Comparison of ENCODE assay signal across 8 cellular contexts in genomic region chrX:53684415-53685192, GRCh38. TPM values are rescaled to one million over a fixed set of nuclear protein-coding genes. Genes with fewer than 3 reads are reported as not detected.
DNase-seq lines count a peak whose midpoint lies in the region; ATAC-seq and TF ChIP-seq lines count a peak whose summit lies in the region.

No MANE protein-coding gene starts in this region.

- WGBS in liver, result 5% methylated on average over 18 of the region's 18 CpGs

- intact Hi-C loops in upper lobe of right lung (cut with DNase I), result no loop called here

- peaks cover 32% of the 10 kb centered on the region for H3K36me3 Mint-ChIP-seq in activated naive CD8-positive, alpha-beta T cell treated with anti-CD3 and anti-CD28 coated beads, Interleukin-2, amount 50 U/mL, for 24 hours (ENCODE audit: low read depth)

- H3K27me3 ChIP-seq in liver (ENCODE audit: control insufficient read depth in 4 of 4, insufficient read depth in 4 of 4, low read length in 3 of 4) (no peaks in the 10 kb centered on the region), upper lobe of right lung (no peaks in the 10 kb centered on the region)

- peaks cover 31% of the 10 kb centered on the region for H3K4me1 Mint-ChIP-seq in activated naive CD8-positive, alpha-beta T cell treated with anti-CD3 and anti-CD28 coated beads, Interleukin-2, amount 50 U/mL, for 24 hours

- H3K4me3 ChIP-seq in liver (ENCODE audit: low read depth in 1 of 3, low read length in 3 of 3) (peak overlapping the region in 2 of 3 donors; percentile 66 to 68), upper lobe of right lung (peak overlapping the region; percentile 61)

- peak overlapping the region; percentile 94 for H3K4me3 Mint-ChIP-seq in activated naive CD8-positive, alpha-beta T cell treated with anti-CD3 and anti-CD28 coated beads, Interleukin-2, amount 50 U/mL, for 24 hours

- DNase-seq in DMS 273 (lab: John Stamatoyannopoulos, UW; ENCODE audit: unreplicated experiment) (peak; percentile 37), DMS 273 treated with DMSO at 0.1 percent for 48 hours (lab: John Stamatoyannopoulos, UW) (no peak), upper lobe of right lung (no peak), A172 (ENCODE audit: low spot score) (no peak)
- no peak for DNase-seq in activated naive CD8-positive, alpha-beta T cell treated with anti-CD3 and anti-CD28 coated beads, Interleukin-2, amount 50 U/mL, for 24 hours

- TF ChIP-seq CTCF in liver (IDR thresholded peaks at IDR 0.05; ENCODE audit: low read depth, low read length, missing input control) (no peak), upper lobe of right lung (IDR thresholded peaks at IDR 0.05) (no peak)

- H3K9me3 ChIP-seq in liver (ENCODE audit: control insufficient read depth in 4 of 4, low read length in 3 of 4), result peaks cover 0 to 2% (median 0%) of the 10 kb centered on the region in 4 donors
- no peaks in the 10 kb centered on the region for H3K9me3 ChIP-seq in upper lobe of right lung

- H3K27me3 Mint-ChIP-seq in activated naive CD8-positive, alpha-beta T cell treated with anti-CD3 and anti-CD28 coated beads, Interleukin-2, amount 50 U/mL, for 24 hours, result no peaks in the 10 kb centered on the region

- peak; percentile 72 for ATAC-seq in HG03571 (IDR thresholded peaks at IDR 0.05; ENCODE audit: unreplicated experiment)
- ATAC-seq in activated naive CD8-positive, alpha-beta T cell treated with anti-CD3 and anti-CD28 coated beads, Interleukin-2, amount 50 U/mL, for 24 hours, result peak; percentile 72
- no peak for ATAC-seq in upper lobe of right lung
- ATAC-seq in GM19351 (IDR thresholded peaks at IDR 0.05; ENCODE audit: unreplicated experiment), result no peak

- peak overlapping the region; percentile 23 to 81 for H3K9ac ChIP-seq in liver (ENCODE audit: low read depth in 1 of 2, low read length in 2 of 2)

- H3K4me1 ChIP-seq in liver (ENCODE audit: control insufficient read depth in 4 of 4, insufficient read depth in 4 of 4, low read length in 3 of 4), result peaks cover 0 to 19% (median 6%) of the 10 kb centered on the region in 4 donors
- H3K4me1 ChIP-seq in upper lobe of right lung, result peaks cover 9% of the 10 kb centered on the region

- H3K36me3 ChIP-seq in liver (ENCODE audit: control insufficient read depth in 4 of 4, insufficient read depth in 3 of 4, low read depth in 1 of 4, low read length in 3 of 4), result peaks cover 0 to 3% (median 0%) of the 10 kb centered on the region in 4 donors
- H3K36me3 ChIP-seq in upper lobe of right lung, result peaks cover 3% of the 10 kb centered on the region

- peak overlapping the region; percentile 85 for H3K27ac Mint-ChIP-seq in activated naive CD8-positive, alpha-beta T cell treated with anti-CD3 and anti-CD28 coated beads, Interleukin-2, amount 50 U/mL, for 24 hours

- H3K9me3 Mint-ChIP-seq in activated naive CD8-positive, alpha-beta T cell treated with anti-CD3 and anti-CD28 coated beads, Interleukin-2, amount 50 U/mL, for 24 hours, result no peaks in the 10 kb centered on the region

- H3K27ac ChIP-seq in liver (ENCODE audit: low read depth in 1 of 2, low read length in 2 of 2), result peak overlapping the region; percentile 57 to 96
- H3K27ac ChIP-seq in upper lobe of right lung, result peak overlapping the region; percentile 78

- TF ChIP-seq RAD21 in liver (IDR thresholded peaks at IDR 0.05), result no peak

TF ChIP-seq in liver, 16 proteins besides CTCF, POLR2A, EP300 and RAD21:
- no peak for TF ChIP-seq SP1 (IDR thresholded peaks at IDR 0.05)
- peak in 1 of 2 donors; percentile 53 for TF ChIP-seq EGR1 (IDR thresholded peaks at IDR 0.05; ENCODE audit: low read depth in 2 of 2)
- no peak for TF ChIP-seq GABPA (IDR thresholded peaks at IDR 0.05 in 1 of 2, conservative IDR thresholded peaks at IDR 0.05 in 1 of 2)
- no peak for TF ChIP-seq NR2F2 (IDR thresholded peaks at IDR 0.05)
- TF ChIP-seq YY1 (IDR thresholded peaks at IDR 0.05), result peak; percentile 32
- TF ChIP-seq RXRA (IDR thresholded peaks at IDR 0.05), result peak in 1 of 2 donors; percentile 19
- TF ChIP-seq FOXA1 (IDR thresholded peaks at IDR 0.05), result no peak
- TF ChIP-seq ATF3 (IDR thresholded peaks at IDR 0.05), result no peak
- no peak for TF ChIP-seq TAF1 (conservative IDR thresholded peaks at IDR 0.05)
- TF ChIP-seq FOXA2 (IDR thresholded peaks at IDR 0.05), result no peak
- TF ChIP-seq REST (IDR thresholded peaks at IDR 0.05), result no peak
- no peak for TF ChIP-seq JUND (IDR thresholded peaks at IDR 0.05)
TF ChIP-seq in liver: peak in this region for 3.

RNA-seq across cellular contexts. Expression of gene HUWE1, which starts 1.9 kb away (rescaled TPM):
- total RNA-seq in liver, result 10 to 100 TPM; 50.8 to 75.8 TPM
- 10 to 100 TPM; 20.2 to 24.6 TPM for polyA plus RNA-seq in liver
- total RNA-seq in upper lobe of right lung, result 151 TPM
- 57.4 and 69.9 TPM in 2 replicates for total RNA-seq in A172 (2014; rRNA removed; shearing (Covaris generic))

Comparison
In these comparisons a context has a peak if more than half of its experiments do, and no peak if none do; other contexts are left out.
1. ATAC-seq: peak in HG03571 (single experiment) and activated naive CD8-positive, alpha-beta T cell treated with anti-CD3 and anti-CD28 coated beads, Interleukin-2, amount 50 U/mL, for 24 hours (single experiment); none in upper lobe of right lung (single experiment) and GM19351 (single experiment).